Comparison of ENCODE assay signal across 27 cellular contexts in the genomic region with DNA sequence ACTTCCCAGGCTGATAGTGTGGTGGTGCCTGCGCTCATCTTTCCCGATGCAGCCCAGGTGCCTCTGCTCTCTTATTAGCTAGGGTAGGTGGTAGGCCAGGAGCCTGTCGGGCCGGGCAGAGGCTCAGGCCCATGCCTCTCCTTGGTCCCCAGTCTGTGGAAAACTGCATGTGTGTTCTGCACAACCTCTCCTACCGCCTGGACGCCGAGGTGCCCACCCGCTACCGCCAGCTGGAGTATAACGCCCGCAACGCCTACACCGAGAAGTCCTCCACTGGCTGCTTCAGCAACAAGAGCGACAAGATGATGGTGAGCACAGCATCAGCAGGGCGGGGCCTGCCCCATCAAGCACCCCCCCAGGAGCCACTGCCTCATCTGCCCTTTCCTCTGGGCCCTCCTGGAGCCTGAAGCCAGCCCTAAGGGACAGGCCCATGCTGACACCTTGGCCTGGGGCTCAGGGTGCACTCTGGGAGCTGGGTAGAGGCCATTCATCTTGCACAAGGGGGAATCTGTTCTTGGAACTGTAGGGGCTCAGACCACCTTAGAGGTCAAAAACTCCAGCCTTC. TPM values are rescaled to one million over a fixed set of nuclear protein-coding genes. Genes with fewer than 3 reads are reported as not detected.
"Had no signal": no experiment of that assay in that cellular context is flagged by ENCODE, and none has a peak within 500 bp of the region (broad histone marks: within the 10 kb centered on the region; RNA-seq: fewer than 3 reads in every experiment).

No MANE protein-coding gene starts in this region.

- H3K27me3 Mint-ChIP-seq: naive thymus-derived CD4-positive, alpha-beta T cell; stimulated activated naive B cell treated with anti-CD40 and anti-IgM and Interleukin-4, amounts not matched to agents 10 μg/mL and 1 μg/mL and 100 μg/mL, for 72 hours had no signal

- H3K9me3 Mint-ChIP-seq: mesothelial cell of epicardium; naive thymus-derived CD4-positive, alpha-beta T cell; natural killer cell treated with Interleukin-12 subunit alpha and Interleukin-12 subunit beta and Interleukin-15 and Interleukin-18, amount 100 ng/mL, for 72 hours; stimulated activated naive B cell treated with anti-CD40 and anti-IgM and Interleukin-4, amounts not matched to agents 10 μg/mL and 1 μg/mL and 100 μg/mL, for 72 hours had no signal

- H3K9me3 ChIP-seq: heart left ventricle, left ventricle myocardium inferior, ovary, prostate gland, stomach, testis, thyroid gland, transverse colon, upper lobe of left lung had no signal

- H3K4me3 Mint-ChIP-seq: mesothelial cell of epicardium; naive thymus-derived CD4-positive, alpha-beta T cell; natural killer cell treated with Interleukin-12 subunit alpha and Interleukin-12 subunit beta and Interleukin-15 and Interleukin-18, amount 100 ng/mL, for 72 hours; stimulated activated naive B cell treated with anti-CD40 and anti-IgM and Interleukin-4, amounts not matched to agents 10 μg/mL and 1 μg/mL and 100 μg/mL, for 72 hours had no signal

- H3K27ac ChIP-seq: heart left ventricle, left ventricle myocardium inferior, ovary, prostate gland, stomach, testis, thyroid gland, transverse colon, upper lobe of left lung had no signal

- H3K27ac Mint-ChIP-seq: mesothelial cell of epicardium; naive thymus-derived CD4-positive, alpha-beta T cell; natural killer cell treated with Interleukin-12 subunit alpha and Interleukin-12 subunit beta and Interleukin-15 and Interleukin-18, amount 100 ng/mL, for 72 hours; stimulated activated naive B cell treated with anti-CD40 and anti-IgM and Interleukin-4, amounts not matched to agents 10 μg/mL and 1 μg/mL and 100 μg/mL, for 72 hours had no signal

- H3K4me3 ChIP-seq: heart left ventricle, left ventricle myocardium inferior, ovary, prostate gland, skin epidermis, stomach, testis, thyroid gland, transverse colon, upper lobe of left lung had no signal

- H3K36me3 ChIP-seq: heart left ventricle, left ventricle myocardium inferior, ovary, stomach, thyroid gland, transverse colon, upper lobe of left lung had no signal

- H3K4me1 ChIP-seq: heart left ventricle, left ventricle myocardium inferior, prostate gland, stomach, testis, thyroid gland, transverse colon, upper lobe of left lung had no signal

- DNase-seq: glutamatergic neuron; hypothalamus; islet precursor cell; left ventricle myocardium inferior; mammary epithelial cell; mesendoderm; naive thymus-derived CD4-positive, alpha-beta T cell; ovary; retina; right cardiac atrium; stimulated activated CD4-positive, alpha-beta T cell treated with anti-CD3 and anti-CD28 coated beads, Interleukin-2, amount 100 ng/mL, for 48 hours; stimulated activated CD4-positive, alpha-beta T cell treated with anti-CD3 and anti-CD28 coated beads, Interleukin-4, amount 100 ng/mL, for 4 hours; stimulated activated naive B cell treated with anti-CD40 and anti-IgM and Interleukin-4, amounts not matched to agents 10 μg/mL and 1 μg/mL and 100 μg/mL, for 72 hours; stimulated activated naive CD8-positive, alpha-beta T cell treated with anti-CD3 and anti-CD28 coated beads, Interleukin-15, Interleukin-2, amounts not matched to agents 100 U/mL and 50 U/mL, for 24 hours; stomach; testis; thyroid gland; transverse colon; upper lobe of left lung had no signal

- H3K36me3 Mint-ChIP-seq: mesothelial cell of epicardium; naive thymus-derived CD4-positive, alpha-beta T cell; natural killer cell treated with Interleukin-12 subunit alpha and Interleukin-12 subunit beta and Interleukin-15 and Interleukin-18, amount 100 ng/mL, for 72 hours; stimulated activated naive B cell treated with anti-CD40 and anti-IgM and Interleukin-4, amounts not matched to agents 10 μg/mL and 1 μg/mL and 100 μg/mL, for 72 hours had no signal

- H3K27me3 ChIP-seq: heart left ventricle, ovary, testis, thyroid gland, transverse colon, upper lobe of left lung had no signal

- ATAC-seq: heart left ventricle; naive thymus-derived CD4-positive, alpha-beta T cell; natural killer cell treated with Interleukin-12 subunit alpha and Interleukin-12 subunit beta and Interleukin-15 and Interleukin-18, amount 100 ng/mL, for 72 hours; right cardiac atrium; sciatic nerve; stimulated activated naive B cell treated with anti-CD40 and anti-IgM and Interleukin-4, amounts not matched to agents 10 μg/mL and 1 μg/mL and 100 μg/mL, for 72 hours; stimulated activated naive CD8-positive, alpha-beta T cell treated with anti-CD3 and anti-CD28 coated beads, Interleukin-15, Interleukin-2, amounts not matched to agents 100 U/mL and 50 U/mL, for 24 hours had no signal

- H3K4me1 Mint-ChIP-seq: mesothelial cell of epicardium; naive thymus-derived CD4-positive, alpha-beta T cell; stimulated activated naive B cell treated with anti-CD40 and anti-IgM and Interleukin-4, amounts not matched to agents 10 μg/mL and 1 μg/mL and 100 μg/mL, for 72 hours had no signal

RNA-seq across cellular contexts. Expression of gene PKP1, which starts 38.6 kb away (rescaled TPM):
- total RNA-seq: mononuclear cell; naive thymus-derived CD4-positive, alpha-beta T cell; natural killer cell treated with Interleukin-12 subunit alpha and Interleukin-12 subunit beta and Interleukin-15 and Interleukin-18, amount 100 ng/mL, for 72 hours had no signal
- polyA plus RNA-seq: naive thymus-derived CD4-positive, alpha-beta T cell; neural cell had no signal

RNA-seq across cellular contexts. Expression of gene TNNT2, which starts 55.6 kb away (rescaled TPM):
- total RNA-seq: naive thymus-derived CD4-positive, alpha-beta T cell; natural killer cell treated with Interleukin-12 subunit alpha and Interleukin-12 subunit beta and Interleukin-15 and Interleukin-18, amount 100 ng/mL, for 72 hours had no signal
- polyA plus RNA-seq: naive thymus-derived CD4-positive, alpha-beta T cell; neural cell had no signal
